ENCODE assay signal across 21 cellular contexts in the genomic region with DNA sequence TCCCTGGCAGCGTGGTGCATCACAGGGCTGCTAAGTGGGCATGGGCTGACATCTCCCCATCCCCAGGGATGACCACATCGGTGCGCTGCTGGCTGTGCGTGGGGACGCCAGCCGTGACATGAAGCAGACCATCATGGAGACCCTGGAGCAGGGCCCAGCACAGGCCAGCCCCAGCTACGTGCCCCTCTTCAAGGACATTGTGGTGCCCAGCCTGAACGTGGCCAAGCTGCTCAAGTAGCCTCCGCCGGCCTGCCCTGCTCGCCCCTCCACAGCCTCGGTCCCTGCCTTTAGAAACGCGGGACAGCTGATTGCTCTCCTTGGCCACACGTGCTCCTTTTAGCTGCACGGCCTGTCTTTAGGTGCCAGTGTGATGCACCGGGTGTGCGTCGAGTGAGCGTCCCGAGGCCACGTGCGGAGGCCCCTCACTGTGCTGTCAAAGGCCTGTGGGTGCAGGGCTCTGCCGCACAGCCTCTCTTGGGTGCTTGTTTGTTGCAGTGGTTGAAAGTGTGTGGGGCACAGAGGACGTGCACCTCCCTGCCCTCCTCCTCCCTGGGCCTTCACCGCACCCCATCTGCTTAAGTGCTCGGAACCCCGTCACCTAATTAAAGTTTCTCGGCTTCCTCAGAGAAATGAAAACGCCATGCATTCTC. TPM values are rescaled to one million over a fixed set of nuclear protein-coding genes. Genes with fewer than 3 reads are reported as not detected.
DNase-seq lines count a peak whose midpoint lies in the region; ATAC-seq, FAIRE-seq and TF ChIP-seq lines count a peak whose summit lies in the region.
"Had no signal": no experiment of that assay in that cellular context is flagged by ENCODE, and none has a peak within 500 bp of the region (broad histone marks: within the 10 kb centered on the region; RNA-seq: fewer than 3 reads in every experiment).

No MANE protein-coding gene starts in this region.

- ATAC-seq in activated naive CD8-positive, alpha-beta T cell treated with anti-CD3 and anti-CD28 coated beads, Interleukin-2, amount 50 U/mL, for 24 hours, result no peak
- no peak for ATAC-seq in WTC11
- ATAC-seq in stimulated activated naive B cell treated with anti-CD40 and anti-IgM and Interleukin-4, amounts not matched to agents 10 μg/mL and 1 μg/mL and 100 μg/mL, for 72 hours (replicated peaks), result no peak
- ATAC-seq in HG02970 (IDR thresholded peaks at IDR 0.05; ENCODE audit: low FRiP score, unreplicated experiment), result no peak
- ATAC-seq: lower lobe of right lung had no signal

- intact Hi-C loops in kidney (cut with DNase I), result no loop called here

- H3K27me3 Mint-ChIP-seq in activated naive CD8-positive, alpha-beta T cell, result no peaks in the 10 kb centered on the region
- no peaks in the 10 kb centered on the region for H3K27me3 Mint-ChIP-seq in activated naive CD8-positive, alpha-beta T cell treated with anti-CD3 and anti-CD28 coated beads, Interleukin-2, amount 50 U/mL, for 24 hours
- peaks cover 4% of the 10 kb centered on the region for H3K27me3 Mint-ChIP-seq in WTC11 (ENCODE audit: low read depth)
- no peaks in the 10 kb centered on the region for H3K27me3 Mint-ChIP-seq in stimulated activated naive B cell treated with anti-CD40 and anti-IgM and Interleukin-4, amounts not matched to agents 10 μg/mL and 1 μg/mL and 100 μg/mL, for 72 hours

- CTCF ChIA-PET in WTC11 (lab: Charles Lee), result interaction anchor here (0.8 to 2.0 kb wide), 2 partner anchors 20 to 36 kb away, joined by 3 to 7 read pairs; no protein-coding TSS in a partner anchor

- peak overlapping the region; percentile 20 for H3K4me3 Mint-ChIP-seq in activated naive CD8-positive, alpha-beta T cell
- no peak overlapping the region for H3K4me3 Mint-ChIP-seq in activated naive CD8-positive, alpha-beta T cell treated with anti-CD3 and anti-CD28 coated beads, Interleukin-2, amount 50 U/mL, for 24 hours
- H3K4me3 Mint-ChIP-seq in WTC11, result no peak overlapping the region
- H3K4me3 Mint-ChIP-seq in stimulated activated naive B cell treated with anti-CD40 and anti-IgM and Interleukin-4, amounts not matched to agents 10 μg/mL and 1 μg/mL and 100 μg/mL, for 72 hours, result peak overlapping the region in 1 of 2 donors; percentile 10
- H3K4me3 Mint-ChIP-seq: dendritic cell treated with granulocyte-macrophage colony-stimulating factor and Interleukin-4, amounts not matched to agents 40 ng/mL and 50 ng/mL, for 4 days; immature natural killer cell had no signal

- DNase-seq in activated naive CD8-positive, alpha-beta T cell treated with anti-CD3 and anti-CD28 coated beads, Interleukin-2, amount 50 U/mL, for 24 hours, result no peak
- DNase-seq in WTC11 (ENCODE audit: low spot score) (peak; percentile 7), kidney (peak; percentile 60), T-helper 9 cell (no peak), AG08395 (ENCODE audit: low spot score) (no peak)
- no peak for DNase-seq in stimulated activated naive B cell treated with anti-CD40 and anti-IgM and Interleukin-4, amounts not matched to agents 10 μg/mL and 1 μg/mL and 100 μg/mL, for 72 hours
- DNase-seq: DMS 273 treated with DMSO at 0.1 percent for 48 hours; immature natural killer cell; IMR-90; lower lobe of right lung; NCI-H1436; NCI-H510A treated with DMSO at 0.1 percent for 48 hours; stimulated activated naive CD4-positive, alpha-beta T cell had no signal

- TF ChIP-seq CTCF in WTC11 (IDR thresholded peaks at IDR 0.05) (no peak), kidney (IDR thresholded peaks at IDR 0.05; ENCODE audit: borderline replicate concordance, extremely low read depth, insufficient read depth) (no peak)

- no peak overlapping the region for H3K9ac ChIP-seq in kidney (ENCODE audit: low read length in 2 of 2)

- peaks cover 0 to 7% of the 10 kb centered on the region in 2 donors for H3K4me1 ChIP-seq in kidney (ENCODE audit: control insufficient read depth in 1 of 2, insufficient read depth in 1 of 2, low read depth in 1 of 2, low read length in 2 of 2)
- H3K4me1 ChIP-seq: breast epithelium had no signal

- no peak overlapping the region for H3K27ac Mint-ChIP-seq in activated naive CD8-positive, alpha-beta T cell
- no peak overlapping the region for H3K27ac Mint-ChIP-seq in activated naive CD8-positive, alpha-beta T cell treated with anti-CD3 and anti-CD28 coated beads, Interleukin-2, amount 50 U/mL, for 24 hours
- H3K27ac Mint-ChIP-seq in WTC11, result no peak overlapping the region; the same call in 1 of the 2 replicates
- peak overlapping the region; percentile 59 for H3K27ac Mint-ChIP-seq in stimulated activated naive B cell treated with anti-CD40 and anti-IgM and Interleukin-4, amounts not matched to agents 10 μg/mL and 1 μg/mL and 100 μg/mL, for 72 hours
- H3K27ac Mint-ChIP-seq: dendritic cell treated with granulocyte-macrophage colony-stimulating factor and Interleukin-4, amounts not matched to agents 40 ng/mL and 50 ng/mL, for 4 days had no signal

- no peak for FAIRE-seq in kidney (lab: Jason Lieb, UNC)

- peaks cover 48% of the 10 kb centered on the region for H3K4me1 Mint-ChIP-seq in activated naive CD8-positive, alpha-beta T cell (ENCODE audit: low read depth)
- H3K4me1 Mint-ChIP-seq in activated naive CD8-positive, alpha-beta T cell treated with anti-CD3 and anti-CD28 coated beads, Interleukin-2, amount 50 U/mL, for 24 hours, result peaks cover 48% of the 10 kb centered on the region
- peaks cover 4% of the 10 kb centered on the region for H3K4me1 Mint-ChIP-seq in WTC11
- peaks cover 40 to 78% of the 10 kb centered on the region in 2 donors for H3K4me1 Mint-ChIP-seq in stimulated activated naive B cell treated with anti-CD40 and anti-IgM and Interleukin-4, amounts not matched to agents 10 μg/mL and 1 μg/mL and 100 μg/mL, for 72 hours

- H3K4me3 ChIP-seq in kidney (ENCODE audit: low read length in 2 of 2), result no peak overlapping the region
- H3K4me3 ChIP-seq: breast epithelium, heart right ventricle, lower lobe of right lung, tibial nerve had no signal

- peaks cover 11 to 20% of the 10 kb centered on the region in 2 donors for H3K36me3 ChIP-seq in kidney (ENCODE audit: control insufficient read depth in 1 of 2, insufficient read depth in 2 of 2, low read length in 2 of 2)
- H3K36me3 ChIP-seq: breast epithelium had no signal

- peaks cover 17% of the 10 kb centered on the region for H3K36me3 Mint-ChIP-seq in activated naive CD8-positive, alpha-beta T cell
- H3K36me3 Mint-ChIP-seq in activated naive CD8-positive, alpha-beta T cell treated with anti-CD3 and anti-CD28 coated beads, Interleukin-2, amount 50 U/mL, for 24 hours (ENCODE audit: low read depth), result peaks cover 39% of the 10 kb centered on the region
- peaks cover 20% of the 10 kb centered on the region for H3K36me3 Mint-ChIP-seq in WTC11
- peaks cover 78 to 80% of the 10 kb centered on the region in 2 donors for H3K36me3 Mint-ChIP-seq in stimulated activated naive B cell treated with anti-CD40 and anti-IgM and Interleukin-4, amounts not matched to agents 10 μg/mL and 1 μg/mL and 100 μg/mL, for 72 hours

- POLR2A ChIA-PET in WTC11 (lab: Charles Lee), result no interaction called here

- H3K9me3 ChIP-seq in kidney (ENCODE audit: control insufficient read depth in 1 of 2, low read length in 2 of 2), result no peaks in the 10 kb centered on the region
- H3K9me3 ChIP-seq: breast epithelium, heart right ventricle, lower lobe of right lung, tibial nerve had no signal

- H3K9me3 Mint-ChIP-seq in activated naive CD8-positive, alpha-beta T cell (ENCODE audit: low read depth), result no peaks in the 10 kb centered on the region
- H3K9me3 Mint-ChIP-seq in activated naive CD8-positive, alpha-beta T cell treated with anti-CD3 and anti-CD28 coated beads, Interleukin-2, amount 50 U/mL, for 24 hours, result no peaks in the 10 kb centered on the region
- H3K9me3 Mint-ChIP-seq in WTC11, result no peaks in the 10 kb centered on the region
- peaks cover 0 to 3% of the 10 kb centered on the region in 2 donors for H3K9me3 Mint-ChIP-seq in stimulated activated naive B cell treated with anti-CD40 and anti-IgM and Interleukin-4, amounts not matched to agents 10 μg/mL and 1 μg/mL and 100 μg/mL, for 72 hours
- H3K9me3 Mint-ChIP-seq: CD4-positive, CD25-positive, alpha-beta regulatory T cell; dendritic cell treated with granulocyte-macrophage colony-stimulating factor and Interleukin-4, amounts not matched to agents 40 ng/mL and 50 ng/mL, for 4 days; immature natural killer cell had no signal

- no peak overlapping the region for H3K27ac ChIP-seq in kidney (ENCODE audit: low read depth in 2 of 2, low read length in 2 of 2)
- H3K27ac ChIP-seq: breast epithelium, heart right ventricle, HL-60, lower lobe of right lung, tibial nerve had no signal

TF ChIP-seq in WTC11, 78 proteins besides CTCF, POLR2A, EP300 and RAD21:
- no peak for TF ChIP-seq IRF2 (CRISPR knock-in tag; IDR thresholded peaks at IDR 0.05; ENCODE audit: borderline replicate concordance, low read depth)
- 0 out of 2 replicates have a peak, but pooled peaks have one; percentile 29 for TF ChIP-seq FOXP1 (CRISPR knock-in tag; IDR thresholded peaks at IDR 0.05; ENCODE audit: borderline replicate concordance)

RNA-seq across cellular contexts. Expression of a gene that starts 23.8 kb away (rescaled TPM):
- 60.1 to 62.4 TPM (median 62.2 TPM) in 3 replicates for total RNA-seq in WTC11 (2021)
- total RNA-seq in kidney, result 71.5 TPM
- 40.5 TPM for polyA plus RNA-seq in kidney (ENCODE audit: insufficient read depth, low read depth, low replicate concordance)

RNA-seq across cellular contexts. Expression of a gene that starts 57.5 kb away (rescaled TPM):
- total RNA-seq in WTC11 (2021) (1.2 to 1.7 TPM (median 1.6 TPM) in 3 replicates), kidney (10.5 TPM)
- 36.9 TPM for polyA plus RNA-seq in kidney (ENCODE audit: insufficient read depth, low read depth, low replicate concordance)

Comparison
In these comparisons a context has a peak if more than half of its experiments do, and no peak if none do; other contexts are left out.
1. DNase-seq: peak in WTC11 (single experiment) and kidney (single experiment); none in activated naive CD8-positive, alpha-beta T cell treated with anti-CD3 and anti-CD28 coated beads, Interleukin-2, amount 50 U/mL, for 24 hours (single experiment), stimulated activated naive B cell treated with anti-CD40 and anti-IgM and Interleukin-4, amounts not matched to agents 10 μg/mL and 1 μg/mL and 100 μg/mL, for 72 hours (single experiment), T-helper 9 cell (single experiment) and AG08395 (single experiment).